Comparison of ENCODE assay signal across 1 cellular context in genomic region chr2:172580544-172580943, GRCh38.
TF ChIP-seq lines count a peak whose summit lies in the region.

No MANE protein-coding gene starts in this region.

TF ChIP-seq in GM12878, 131 proteins besides CTCF, POLR2A, EP300 and RAD21:
- TF ChIP-seq RELB (IDR thresholded peaks at IDR 0.05; ENCODE audit: low read depth) = no peak
- TF ChIP-seq RCOR1 (conservative IDR thresholded peaks at IDR 0.05; ENCODE audit: low read depth, low read length) = no peak
- no peak for TF ChIP-seq SUPT20H (IDR thresholded peaks at IDR 0.05; ENCODE audit: borderline replicate concordance, control insufficient read depth, low read depth, low read length)
- no peak for TF ChIP-seq BACH1 (IDR thresholded peaks at IDR 0.05; ENCODE audit: borderline replicate concordance)
- no peak for TF ChIP-seq E2F8 (IDR thresholded peaks at IDR 0.05; ENCODE audit: low read depth, partially characterized antibody)
- TF ChIP-seq ZBTB11 (CRISPR knock-in tag; IDR thresholded peaks at IDR 0.05) = no peak
- no peak for TF ChIP-seq TCF3 (IDR thresholded peaks at IDR 0.05; ENCODE audit: borderline replicate concordance, insufficient read depth, low read depth, low read length)
- TF ChIP-seq CBX3 (IDR thresholded peaks at IDR 0.05; ENCODE audit: borderline replicate concordance, low read depth) = no peak
- TF ChIP-seq IRF3 (IDR thresholded peaks at IDR 0.05) = no peak
- TF ChIP-seq BCLAF1 (IDR thresholded peaks at IDR 0.05) = no peak
- TF ChIP-seq SMC3 (IDR thresholded peaks at IDR 0.05; ENCODE audit: borderline replicate concordance, low read length) = no peak
- TF ChIP-seq HDAC6 (IDR thresholded peaks at IDR 0.05; ENCODE audit: unreplicated experiment) = no peak
- no peak for TF ChIP-seq ZNF687 (IDR thresholded peaks at IDR 0.05)
- no peak for TF ChIP-seq SREBF1 (IDR thresholded peaks at IDR 0.05; ENCODE audit: low read length)
- no peak for TF ChIP-seq MTA2 (IDR thresholded peaks at IDR 0.05; ENCODE audit: low read depth)
- TF ChIP-seq POLR2AphosphoS5 (IDR thresholded peaks at IDR 0.05; ENCODE audit: low read length) = no peak
